Comparison of ENCODE assay signal across 3 cellular contexts in the genomic region with DNA sequence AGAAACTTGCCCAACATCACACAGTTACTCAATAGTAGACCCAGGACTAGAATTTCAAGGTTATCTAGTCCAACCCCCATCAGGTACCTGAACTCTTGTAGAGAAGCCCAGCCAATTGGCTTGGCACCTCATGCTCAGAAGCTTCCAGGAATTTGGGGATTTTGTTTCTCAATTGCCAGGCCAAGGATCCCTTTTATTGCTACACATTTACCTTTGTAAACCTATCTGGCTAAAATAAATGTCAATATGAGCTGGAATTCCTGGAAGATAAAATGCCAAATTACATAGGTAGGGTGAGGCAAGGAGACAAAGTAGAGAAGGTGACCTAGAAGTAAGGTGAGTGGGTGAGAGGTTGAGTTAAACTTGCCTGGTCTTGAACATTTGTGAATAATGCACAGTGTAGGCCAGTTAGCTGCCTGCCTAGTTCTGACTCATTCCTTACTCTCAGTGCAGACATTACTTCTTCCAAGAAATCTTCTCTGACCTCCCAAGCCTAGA.
TF ChIP-seq lines count a peak whose summit lies in the region.

No MANE protein-coding gene starts in this region.

TF ChIP-seq in liver, 16 proteins besides CTCF, POLR2A, EP300 and RAD21:
- TF ChIP-seq JUND (IDR thresholded peaks at IDR 0.05): peak; percentile 93
- TF ChIP-seq YY1 (IDR thresholded peaks at IDR 0.05): peak; percentile 58
- TF ChIP-seq EGR1 (IDR thresholded peaks at IDR 0.05; ENCODE audit: low read depth in 2 of 2): peak in 1 of 2 donors; percentile 79
- TF ChIP-seq, protein P1, sequence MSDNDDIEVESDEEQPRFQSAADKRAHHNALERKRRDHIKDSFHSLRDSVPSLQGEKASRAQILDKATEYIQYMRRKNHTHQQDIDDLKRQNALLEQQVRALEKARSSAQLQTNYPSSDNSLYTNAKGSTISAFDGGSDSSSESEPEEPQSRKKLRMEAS (IDR thresholded peaks at IDR 0.05): peak; percentile 87
- peak; percentile 99 for TF ChIP-seq SP1 (IDR thresholded peaks at IDR 0.05)
- TF ChIP-seq HNF4G (IDR thresholded peaks at IDR 0.05): peak; percentile 88
- TF ChIP-seq NR2F2 (IDR thresholded peaks at IDR 0.05): peak; percentile 87
- TF ChIP-seq GABPA (IDR thresholded peaks at IDR 0.05 in 1 of 2, conservative IDR thresholded peaks at IDR 0.05 in 1 of 2): no peak
- peak; percentile 26 for TF ChIP-seq TAF1 (conservative IDR thresholded peaks at IDR 0.05)
- TF ChIP-seq, protein P2, sequence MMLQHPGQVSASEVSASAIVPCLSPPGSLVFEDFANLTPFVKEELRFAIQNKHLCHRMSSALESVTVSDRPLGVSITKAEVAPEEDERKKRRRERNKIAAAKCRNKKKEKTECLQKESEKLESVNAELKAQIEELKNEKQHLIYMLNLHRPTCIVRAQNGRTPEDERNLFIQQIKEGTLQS (IDR thresholded peaks at IDR 0.05): peak; percentile 95
- peak; percentile 96 to 98 for TF ChIP-seq HNF4A (conservative IDR thresholded peaks at IDR 0.05)
- TF ChIP-seq RXRA (IDR thresholded peaks at IDR 0.05): peak; percentile 100
- peak; percentile 98 for TF ChIP-seq FOXA2 (IDR thresholded peaks at IDR 0.05)
- TF ChIP-seq, protein P3, sequence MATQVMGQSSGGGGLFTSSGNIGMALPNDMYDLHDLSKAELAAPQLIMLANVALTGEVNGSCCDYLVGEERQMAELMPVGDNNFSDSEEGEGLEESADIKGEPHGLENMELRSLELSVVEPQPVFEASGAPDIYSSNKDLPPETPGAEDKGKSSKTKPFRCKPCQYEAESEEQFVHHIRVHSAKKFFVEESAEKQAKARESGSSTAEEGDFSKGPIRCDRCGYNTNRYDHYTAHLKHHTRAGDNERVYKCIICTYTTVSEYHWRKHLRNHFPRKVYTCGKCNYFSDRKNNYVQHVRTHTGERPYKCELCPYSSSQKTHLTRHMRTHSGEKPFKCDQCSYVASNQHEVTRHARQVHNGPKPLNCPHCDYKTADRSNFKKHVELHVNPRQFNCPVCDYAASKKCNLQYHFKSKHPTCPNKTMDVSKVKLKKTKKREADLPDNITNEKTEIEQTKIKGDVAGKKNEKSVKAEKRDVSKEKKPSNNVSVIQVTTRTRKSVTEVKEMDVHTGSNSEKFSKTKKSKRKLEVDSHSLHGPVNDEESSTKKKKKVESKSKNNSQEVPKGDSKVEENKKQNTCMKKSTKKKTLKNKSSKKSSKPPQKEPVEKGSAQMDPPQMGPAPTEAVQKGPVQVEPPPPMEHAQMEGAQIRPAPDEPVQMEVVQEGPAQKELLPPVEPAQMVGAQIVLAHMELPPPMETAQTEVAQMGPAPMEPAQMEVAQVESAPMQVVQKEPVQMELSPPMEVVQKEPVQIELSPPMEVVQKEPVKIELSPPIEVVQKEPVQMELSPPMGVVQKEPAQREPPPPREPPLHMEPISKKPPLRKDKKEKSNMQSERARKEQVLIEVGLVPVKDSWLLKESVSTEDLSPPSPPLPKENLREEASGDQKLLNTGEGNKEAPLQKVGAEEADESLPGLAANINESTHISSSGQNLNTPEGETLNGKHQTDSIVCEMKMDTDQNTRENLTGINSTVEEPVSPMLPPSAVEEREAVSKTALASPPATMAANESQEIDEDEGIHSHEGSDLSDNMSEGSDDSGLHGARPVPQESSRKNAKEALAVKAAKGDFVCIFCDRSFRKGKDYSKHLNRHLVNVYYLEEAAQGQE (IDR thresholded peaks at IDR 0.05): peak; percentile 55
- TF ChIP-seq, protein P4, sequence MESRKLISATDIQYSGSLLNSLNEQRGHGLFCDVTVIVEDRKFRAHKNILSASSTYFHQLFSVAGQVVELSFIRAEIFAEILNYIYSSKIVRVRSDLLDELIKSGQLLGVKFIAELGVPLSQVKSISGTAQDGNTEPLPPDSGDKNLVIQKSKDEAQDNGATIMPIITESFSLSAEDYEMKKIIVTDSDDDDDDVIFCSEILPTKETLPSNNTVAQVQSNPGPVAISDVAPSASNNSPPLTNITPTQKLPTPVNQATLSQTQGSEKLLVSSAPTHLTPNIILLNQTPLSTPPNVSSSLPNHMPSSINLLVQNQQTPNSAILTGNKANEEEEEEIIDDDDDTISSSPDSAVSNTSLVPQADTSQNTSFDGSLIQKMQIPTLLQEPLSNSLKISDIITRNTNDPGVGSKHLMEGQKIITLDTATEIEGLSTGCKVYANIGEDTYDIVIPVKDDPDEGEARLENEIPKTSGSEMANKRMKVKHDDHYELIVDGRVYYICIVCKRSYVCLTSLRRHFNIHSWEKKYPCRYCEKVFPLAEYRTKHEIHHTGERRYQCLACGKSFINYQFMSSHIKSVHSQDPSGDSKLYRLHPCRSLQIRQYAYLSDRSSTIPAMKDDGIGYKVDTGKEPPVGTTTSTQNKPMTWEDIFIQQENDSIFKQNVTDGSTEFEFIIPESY (IDR thresholded peaks at IDR 0.05): peak; percentile 92
- peak; percentile 94 for TF ChIP-seq FOXA1 (IDR thresholded peaks at IDR 0.05)
TF ChIP-seq in liver: peak in this region for 15.

TF ChIP-seq in HepG2, 621 proteins besides CTCF, POLR2A, EP300 and RAD21 (continues in another document):
- TF ChIP-seq, protein P5, sequence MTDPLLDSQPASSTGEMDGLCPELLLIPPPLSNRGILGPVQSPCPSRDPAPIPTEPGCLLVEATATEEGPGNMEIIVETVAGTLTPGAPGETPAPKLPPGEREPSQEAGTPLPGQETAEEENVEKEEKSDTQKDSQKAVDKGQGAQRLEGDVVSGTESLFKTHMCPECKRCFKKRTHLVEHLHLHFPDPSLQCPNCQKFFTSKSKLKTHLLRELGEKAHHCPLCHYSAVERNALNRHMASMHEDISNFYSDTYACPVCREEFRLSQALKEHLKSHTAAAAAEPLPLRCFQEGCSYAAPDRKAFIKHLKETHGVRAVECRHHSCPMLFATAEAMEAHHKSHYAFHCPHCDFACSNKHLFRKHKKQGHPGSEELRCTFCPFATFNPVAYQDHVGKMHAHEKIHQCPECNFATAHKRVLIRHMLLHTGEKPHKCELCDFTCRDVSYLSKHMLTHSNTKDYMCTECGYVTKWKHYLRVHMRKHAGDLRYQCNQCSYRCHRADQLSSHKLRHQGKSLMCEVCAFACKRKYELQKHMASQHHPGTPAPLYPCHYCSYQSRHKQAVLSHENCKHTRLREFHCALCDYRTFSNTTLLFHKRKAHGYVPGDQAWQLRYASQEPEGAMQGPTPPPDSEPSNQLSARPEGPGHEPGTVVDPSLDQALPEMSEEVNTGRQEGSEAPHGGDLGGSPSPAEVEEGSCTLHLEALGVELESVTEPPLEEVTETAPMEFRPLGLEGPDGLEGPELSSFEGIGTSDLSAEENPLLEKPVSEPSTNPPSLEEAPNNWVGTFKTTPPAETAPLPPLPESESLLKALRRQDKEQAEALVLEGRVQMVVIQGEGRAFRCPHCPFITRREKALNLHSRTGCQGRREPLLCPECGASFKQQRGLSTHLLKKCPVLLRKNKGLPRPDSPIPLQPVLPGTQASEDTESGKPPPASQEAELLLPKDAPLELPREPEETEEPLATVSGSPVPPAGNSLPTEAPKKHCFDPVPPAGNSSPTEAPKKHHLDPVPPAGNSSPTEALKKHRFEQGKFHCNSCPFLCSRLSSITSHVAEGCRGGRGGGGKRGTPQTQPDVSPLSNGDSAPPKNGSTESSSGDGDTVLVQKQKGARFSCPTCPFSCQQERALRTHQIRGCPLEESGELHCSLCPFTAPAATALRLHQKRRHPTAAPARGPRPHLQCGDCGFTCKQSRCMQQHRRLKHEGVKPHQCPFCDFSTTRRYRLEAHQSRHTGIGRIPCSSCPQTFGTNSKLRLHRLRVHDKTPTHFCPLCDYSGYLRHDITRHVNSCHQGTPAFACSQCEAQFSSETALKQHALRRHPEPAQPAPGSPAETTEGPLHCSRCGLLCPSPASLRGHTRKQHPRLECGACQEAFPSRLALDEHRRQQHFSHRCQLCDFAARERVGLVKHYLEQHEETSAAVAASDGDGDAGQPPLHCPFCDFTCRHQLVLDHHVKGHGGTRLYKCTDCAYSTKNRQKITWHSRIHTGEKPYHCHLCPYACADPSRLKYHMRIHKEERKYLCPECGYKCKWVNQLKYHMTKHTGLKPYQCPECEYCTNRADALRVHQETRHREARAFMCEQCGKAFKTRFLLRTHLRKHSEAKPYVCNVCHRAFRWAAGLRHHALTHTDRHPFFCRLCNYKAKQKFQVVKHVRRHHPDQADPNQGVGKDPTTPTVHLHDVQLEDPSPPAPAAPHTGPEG (CRISPR knock-in tag; IDR thresholded peaks at IDR 0.05): no peak
- TF ChIP-seq ZFP36L1 (CRISPR knock-in tag; IDR thresholded peaks at IDR 0.05) (no peak), PHF20 (CRISPR knock-in tag; IDR thresholded peaks at IDR 0.05) (no peak), KLF6 (CRISPR knock-in tag; IDR thresholded peaks at IDR 0.05) (no peak), ZNF570 (CRISPR knock-in tag; IDR thresholded peaks at IDR 0.05; ENCODE audit: borderline replicate concordance) (no peak), EED (CRISPR knock-in tag; IDR thresholded peaks at IDR 0.05) (no peak), MATR3 (CRISPR knock-in tag; IDR thresholded peaks at IDR 0.05) (no peak), ZNF782 (CRISPR knock-in tag; IDR thresholded peaks at IDR 0.05; ENCODE audit: borderline replicate concordance) (no peak)
- TF ChIP-seq, protein P6, sequence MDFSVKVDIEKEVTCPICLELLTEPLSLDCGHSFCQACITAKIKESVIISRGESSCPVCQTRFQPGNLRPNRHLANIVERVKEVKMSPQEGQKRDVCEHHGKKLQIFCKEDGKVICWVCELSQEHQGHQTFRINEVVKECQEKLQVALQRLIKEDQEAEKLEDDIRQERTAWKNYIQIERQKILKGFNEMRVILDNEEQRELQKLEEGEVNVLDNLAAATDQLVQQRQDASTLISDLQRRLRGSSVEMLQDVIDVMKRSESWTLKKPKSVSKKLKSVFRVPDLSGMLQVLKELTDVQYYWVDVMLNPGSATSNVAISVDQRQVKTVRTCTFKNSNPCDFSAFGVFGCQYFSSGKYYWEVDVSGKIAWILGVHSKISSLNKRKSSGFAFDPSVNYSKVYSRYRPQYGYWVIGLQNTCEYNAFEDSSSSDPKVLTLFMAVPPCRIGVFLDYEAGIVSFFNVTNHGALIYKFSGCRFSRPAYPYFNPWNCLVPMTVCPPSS (IDR thresholded peaks at IDR 0.05): no peak

TF ChIP-seq in K562, 482 proteins besides CTCF, POLR2A, EP300 and RAD21:
- no peak for TF ChIP-seq NR1H2 (CRISPR knock-in tag; IDR thresholded peaks at IDR 0.05)
- no peak for TF ChIP-seq ZNF79 (CRISPR knock-in tag; IDR thresholded peaks at IDR 0.05; ENCODE audit: low read depth)
- TF ChIP-seq, protein P7, sequence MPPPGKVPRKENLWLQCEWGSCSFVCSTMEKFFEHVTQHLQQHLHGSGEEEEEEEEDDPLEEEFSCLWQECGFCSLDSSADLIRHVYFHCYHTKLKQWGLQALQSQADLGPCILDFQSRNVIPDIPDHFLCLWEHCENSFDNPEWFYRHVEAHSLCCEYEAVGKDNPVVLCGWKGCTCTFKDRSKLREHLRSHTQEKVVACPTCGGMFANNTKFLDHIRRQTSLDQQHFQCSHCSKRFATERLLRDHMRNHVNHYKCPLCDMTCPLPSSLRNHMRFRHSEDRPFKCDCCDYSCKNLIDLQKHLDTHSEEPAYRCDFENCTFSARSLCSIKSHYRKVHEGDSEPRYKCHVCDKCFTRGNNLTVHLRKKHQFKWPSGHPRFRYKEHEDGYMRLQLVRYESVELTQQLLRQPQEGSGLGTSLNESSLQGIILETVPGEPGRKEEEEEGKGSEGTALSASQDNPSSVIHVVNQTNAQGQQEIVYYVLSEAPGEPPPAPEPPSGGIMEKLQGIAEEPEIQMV (tag; conservative IDR thresholded peaks at IDR 0.05; ENCODE audit: low read depth): no peak
- TF ChIP-seq, protein P8, sequence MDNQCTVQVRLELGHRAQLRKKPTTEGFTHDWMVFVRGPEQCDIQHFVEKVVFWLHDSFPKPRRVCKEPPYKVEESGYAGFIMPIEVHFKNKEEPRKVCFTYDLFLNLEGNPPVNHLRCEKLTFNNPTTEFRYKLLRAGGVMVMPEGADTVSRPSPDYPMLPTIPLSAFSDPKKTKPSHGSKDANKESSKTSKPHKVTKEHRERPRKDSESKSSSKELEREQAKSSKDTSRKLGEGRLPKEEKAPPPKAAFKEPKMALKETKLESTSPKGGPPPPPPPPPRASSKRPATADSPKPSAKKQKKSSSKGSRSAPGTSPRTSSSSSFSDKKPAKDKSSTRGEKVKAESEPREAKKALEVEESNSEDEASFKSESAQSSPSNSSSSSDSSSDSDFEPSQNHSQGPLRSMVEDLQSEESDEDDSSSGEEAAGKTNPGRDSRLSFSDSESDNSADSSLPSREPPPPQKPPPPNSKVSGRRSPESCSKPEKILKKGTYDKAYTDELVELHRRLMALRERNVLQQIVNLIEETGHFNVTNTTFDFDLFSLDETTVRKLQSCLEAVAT (IDR thresholded peaks at IDR 0.05): peak in 1 of 2 experiments; percentile 45; a peak in 1 of 4 replicates
- no peak for TF ChIP-seq ZNF197 (CRISPR knock-in tag; IDR thresholded peaks at IDR 0.05; ENCODE audit: low read depth)
- TF ChIP-seq, protein P9, sequence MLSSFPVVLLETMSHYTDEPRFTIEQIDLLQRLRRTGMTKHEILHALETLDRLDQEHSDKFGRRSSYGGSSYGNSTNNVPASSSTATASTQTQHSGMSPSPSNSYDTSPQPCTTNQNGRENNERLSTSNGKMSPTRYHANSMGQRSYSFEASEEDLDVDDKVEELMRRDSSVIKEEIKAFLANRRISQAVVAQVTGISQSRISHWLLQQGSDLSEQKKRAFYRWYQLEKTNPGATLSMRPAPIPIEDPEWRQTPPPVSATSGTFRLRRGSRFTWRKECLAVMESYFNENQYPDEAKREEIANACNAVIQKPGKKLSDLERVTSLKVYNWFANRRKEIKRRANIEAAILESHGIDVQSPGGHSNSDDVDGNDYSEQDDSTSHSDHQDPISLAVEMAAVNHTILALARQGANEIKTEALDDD (IDR thresholded peaks at IDR 0.05): peak; percentile 60; the same call in 1 of the 2 replicates
- TF ChIP-seq FOSL1 (tag; conservative IDR thresholded peaks at IDR 0.05): peak; percentile 61
- TF ChIP-seq, protein P2 (IDR thresholded peaks at IDR 0.05): 0 out of 2 replicates have a peak, but pooled peaks have one; percentile 27
- TF ChIP-seq, protein P2 (CRISPR knock-in tag; conservative IDR thresholded peaks at IDR 0.05): no peak
- peak; percentile 31; the same call in 1 of the 2 replicates for TF ChIP-seq JUND (IDR thresholded peaks at IDR 0.05; ENCODE audit: borderline replicate concordance, low read depth, low read length)
- TF ChIP-seq JUND (tag; IDR thresholded peaks at IDR 0.05; ENCODE audit: borderline replicate concordance, low read depth, low read length): no peak
- TF ChIP-seq ZNF77 (CRISPR knock-in tag; IDR thresholded peaks at IDR 0.05): no peak
- TF ChIP-seq CEBPG (CRISPR knock-in tag; IDR thresholded peaks at IDR 0.05): no peak
- 0 out of 4 replicates have a peak, but pooled peaks of 1 of the 2 experiments have one; percentile 14 for TF ChIP-seq CEBPG (tag; conservative IDR thresholded peaks at IDR 0.05 in 1 of 2, IDR thresholded peaks at IDR 0.05 in 1 of 2)
